ENCODE assay signal across 1 cellular context in the genomic region with DNA sequence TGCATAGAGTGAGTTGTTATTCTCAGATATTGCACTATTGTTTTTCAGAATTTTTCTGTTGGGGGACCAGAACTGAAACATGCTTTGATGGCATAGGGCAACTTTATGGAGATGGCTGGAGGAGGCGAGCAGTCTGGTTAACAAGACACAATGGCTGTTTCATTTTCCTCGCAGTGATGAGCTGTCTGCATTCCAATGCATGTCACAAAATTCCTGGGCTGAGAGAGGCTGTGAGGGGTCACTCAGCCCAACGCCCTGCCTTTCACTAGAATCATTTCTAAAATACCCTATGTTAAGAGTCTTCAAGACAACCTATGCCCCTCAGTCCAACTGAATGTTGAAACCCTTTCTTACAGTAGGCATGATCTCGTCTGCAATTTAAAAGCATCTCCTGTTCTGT.
TF ChIP-seq lines count a peak whose summit lies in the region.

No MANE protein-coding gene starts in this region.

TF ChIP-seq in GM23338, 12 proteins besides CTCF, POLR2A, EP300 and RAD21 (continued from another document):
- TF ChIP-seq REST (IDR thresholded peaks at IDR 0.05; ENCODE audit: unreplicated experiment), result no peak
- TF ChIP-seq CREB1 (CRISPR knock-in tag; IDR thresholded peaks at IDR 0.05; ENCODE audit: low read depth), result no peak
- no peak for TF ChIP-seq STAT1 (IDR thresholded peaks at IDR 0.05; ENCODE audit: unreplicated experiment)
